Comparison of ENCODE assay signal across 1 cellular context in the genomic region with DNA sequence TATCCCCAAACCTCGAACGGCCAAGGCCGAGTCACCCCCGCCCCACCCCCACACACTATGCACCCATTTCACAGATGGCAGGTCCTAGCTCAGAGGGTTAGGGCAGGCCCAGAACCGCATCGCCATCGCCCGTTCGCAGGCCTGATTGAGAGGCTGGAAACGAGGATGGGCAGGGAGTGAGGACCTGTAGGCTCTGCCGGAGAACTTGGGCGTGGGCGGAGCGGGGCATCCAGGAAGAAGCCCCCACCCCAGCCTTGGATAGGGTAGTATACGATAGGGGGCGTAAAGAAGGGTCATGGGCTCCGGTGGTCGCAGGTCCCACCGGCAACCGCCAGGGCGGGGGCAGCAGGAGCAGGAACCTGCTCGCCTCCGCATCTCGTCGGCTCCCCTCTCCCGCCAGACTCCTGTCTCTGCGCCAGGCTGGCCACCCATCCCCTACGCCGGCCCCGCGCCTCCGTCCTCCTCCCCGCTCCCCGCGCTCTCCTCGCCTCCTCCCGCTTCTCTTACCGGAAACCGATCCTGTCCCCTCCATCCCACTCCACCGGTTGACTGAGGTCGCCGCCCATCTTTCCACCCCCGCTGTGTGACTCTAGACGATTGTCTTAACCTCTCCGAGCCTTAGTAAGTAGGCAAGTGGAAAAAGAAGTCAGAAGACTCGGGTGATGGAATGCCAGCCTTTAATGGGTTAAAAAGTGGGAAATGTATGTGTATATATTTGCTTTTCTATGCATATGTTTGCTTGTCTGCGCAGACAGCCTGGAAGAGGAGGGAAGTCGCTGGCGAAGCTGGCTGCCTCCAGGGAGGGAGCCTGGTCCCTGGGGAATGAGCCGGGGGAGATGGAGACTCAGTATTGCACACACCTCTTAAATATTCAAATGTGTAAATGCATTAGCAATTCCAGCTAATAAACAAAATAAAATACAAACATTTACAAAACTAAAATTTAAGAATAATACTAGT.
TF ChIP-seq lines count a peak whose summit lies in the region.

No MANE protein-coding gene starts in this region.

TF ChIP-seq in HEK293, 187 proteins besides CTCF, POLR2A, EP300 and RAD21 (continued from another document):
- no peak for TF ChIP-seq ZNF157 (tag by site-specific recombination; IDR thresholded peaks at IDR 0.05)
- TF ChIP-seq OVOL3 (tag by site-specific recombination; IDR thresholded peaks at IDR 0.05): no peak
- TF ChIP-seq ZNF654 (tag by site-specific recombination; IDR thresholded peaks at IDR 0.05; ENCODE audit: low read depth): no peak
- no peak for TF ChIP-seq ZNF792 (tag by site-specific recombination; IDR thresholded peaks at IDR 0.05)
- TF ChIP-seq, protein P1, sequence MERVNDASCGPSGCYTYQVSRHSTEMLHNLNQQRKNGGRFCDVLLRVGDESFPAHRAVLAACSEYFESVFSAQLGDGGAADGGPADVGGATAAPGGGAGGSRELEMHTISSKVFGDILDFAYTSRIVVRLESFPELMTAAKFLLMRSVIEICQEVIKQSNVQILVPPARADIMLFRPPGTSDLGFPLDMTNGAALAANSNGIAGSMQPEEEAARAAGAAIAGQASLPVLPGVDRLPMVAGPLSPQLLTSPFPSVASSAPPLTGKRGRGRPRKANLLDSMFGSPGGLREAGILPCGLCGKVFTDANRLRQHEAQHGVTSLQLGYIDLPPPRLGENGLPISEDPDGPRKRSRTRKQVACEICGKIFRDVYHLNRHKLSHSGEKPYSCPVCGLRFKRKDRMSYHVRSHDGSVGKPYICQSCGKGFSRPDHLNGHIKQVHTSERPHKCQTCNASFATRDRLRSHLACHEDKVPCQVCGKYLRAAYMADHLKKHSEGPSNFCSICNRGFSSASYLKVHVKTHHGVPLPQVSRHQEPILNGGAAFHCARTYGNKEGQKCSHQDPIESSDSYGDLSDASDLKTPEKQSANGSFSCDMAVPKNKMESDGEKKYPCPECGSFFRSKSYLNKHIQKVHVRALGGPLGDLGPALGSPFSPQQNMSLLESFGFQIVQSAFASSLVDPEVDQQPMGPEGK (tag by site-specific recombination; IDR thresholded peaks at IDR 0.05): 0 out of 2 replicates have a peak, but pooled peaks have one; percentile 37
- no peak for TF ChIP-seq ZNF664 (tag by site-specific recombination; IDR thresholded peaks at IDR 0.05)
- TF ChIP-seq, protein P2, sequence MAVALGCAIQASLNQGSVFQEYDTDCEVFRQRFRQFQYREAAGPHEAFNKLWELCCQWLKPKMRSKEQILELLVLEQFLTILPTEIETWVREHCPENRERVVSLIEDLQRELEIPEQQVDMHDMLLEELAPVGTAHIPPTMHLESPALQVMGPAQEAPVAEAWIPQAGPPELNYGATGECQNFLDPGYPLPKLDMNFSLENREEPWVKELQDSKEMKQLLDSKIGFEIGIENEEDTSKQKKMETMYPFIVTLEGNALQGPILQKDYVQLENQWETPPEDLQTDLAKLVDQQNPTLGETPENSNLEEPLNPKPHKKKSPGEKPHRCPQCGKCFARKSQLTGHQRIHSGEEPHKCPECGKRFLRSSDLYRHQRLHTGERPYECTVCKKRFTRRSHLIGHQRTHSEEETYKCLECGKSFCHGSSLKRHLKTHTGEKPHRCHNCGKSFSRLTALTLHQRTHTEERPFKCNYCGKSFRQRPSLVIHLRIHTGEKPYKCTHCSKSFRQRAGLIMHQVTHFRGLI (tag by site-specific recombination; IDR thresholded peaks at IDR 0.05): no peak
- TF ChIP-seq ZNF76 (tag by site-specific recombination; IDR thresholded peaks at IDR 0.05; ENCODE audit: borderline replicate concordance, low read depth): no peak
- no peak for TF ChIP-seq ZNF610 (tag by site-specific recombination; IDR thresholded peaks at IDR 0.05; ENCODE audit: borderline replicate concordance)
- TF ChIP-seq ZNF184 (tag by site-specific recombination; IDR thresholded peaks at IDR 0.05): no peak
- TF ChIP-seq, protein P3, sequence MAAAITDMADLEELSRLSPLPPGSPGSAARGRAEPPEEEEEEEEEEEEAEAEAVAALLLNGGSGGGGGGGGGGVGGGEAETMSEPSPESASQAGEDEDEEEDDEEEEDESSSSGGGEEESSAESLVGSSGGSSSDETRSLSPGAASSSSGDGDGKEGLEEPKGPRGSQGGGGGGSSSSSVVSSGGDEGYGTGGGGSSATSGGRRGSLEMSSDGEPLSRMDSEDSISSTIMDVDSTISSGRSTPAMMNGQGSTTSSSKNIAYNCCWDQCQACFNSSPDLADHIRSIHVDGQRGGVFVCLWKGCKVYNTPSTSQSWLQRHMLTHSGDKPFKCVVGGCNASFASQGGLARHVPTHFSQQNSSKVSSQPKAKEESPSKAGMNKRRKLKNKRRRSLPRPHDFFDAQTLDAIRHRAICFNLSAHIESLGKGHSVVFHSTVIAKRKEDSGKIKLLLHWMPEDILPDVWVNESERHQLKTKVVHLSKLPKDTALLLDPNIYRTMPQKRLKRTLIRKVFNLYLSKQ (tag by site-specific recombination; IDR thresholded peaks at IDR 0.05; ENCODE audit: borderline replicate concordance): no peak
- TF ChIP-seq SCRT2 (tag by site-specific recombination; IDR thresholded peaks at IDR 0.05): 0 out of 2 replicates have a peak, but pooled peaks have one; percentile 24
- TF ChIP-seq, protein P4, sequence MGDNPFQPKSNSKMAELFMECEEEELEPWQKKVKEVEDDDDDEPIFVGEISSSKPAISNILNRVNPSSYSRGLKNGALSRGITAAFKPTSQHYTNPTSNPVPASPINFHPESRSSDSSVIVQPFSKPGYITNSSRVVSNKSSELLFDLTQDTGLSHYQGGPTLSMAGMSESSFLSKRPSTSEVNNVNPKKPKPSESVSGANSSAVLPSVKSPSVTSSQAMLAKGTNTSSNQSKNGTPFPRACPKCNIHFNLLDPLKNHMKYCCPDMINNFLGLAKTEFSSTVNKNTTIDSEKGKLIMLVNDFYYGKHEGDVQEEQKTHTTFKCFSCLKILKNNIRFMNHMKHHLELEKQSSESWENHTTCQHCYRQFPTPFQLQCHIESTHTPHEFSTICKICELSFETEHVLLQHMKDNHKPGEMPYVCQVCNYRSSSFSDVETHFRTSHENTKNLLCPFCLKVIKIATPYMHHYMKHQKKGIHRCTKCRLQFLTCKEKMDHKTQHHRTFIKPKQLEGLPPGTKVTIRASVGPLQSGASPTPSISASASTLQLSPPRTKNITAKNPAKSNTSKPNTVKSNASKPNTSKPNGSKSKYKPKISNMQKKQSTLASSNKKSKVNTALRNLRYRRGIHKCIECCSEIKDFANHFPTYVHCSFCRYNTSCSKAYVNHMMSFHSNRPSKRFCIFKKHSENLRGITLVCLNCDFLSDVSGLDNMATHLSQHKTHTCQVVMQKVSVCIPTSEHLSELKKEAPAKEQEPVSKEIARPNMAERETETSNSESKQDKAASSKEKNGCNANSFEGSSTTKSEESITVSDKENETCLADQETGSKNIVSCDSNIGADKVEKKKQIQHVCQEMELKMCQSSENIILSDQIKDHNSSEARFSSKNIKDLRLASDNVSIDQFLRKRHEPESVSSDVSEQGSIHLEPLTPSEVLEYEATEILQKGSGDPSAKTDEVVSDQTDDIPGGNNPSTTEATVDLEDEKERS (tag by site-specific recombination; IDR thresholded peaks at IDR 0.05): no peak
- TF ChIP-seq ZNF366 (tag by site-specific recombination; conservative IDR thresholded peaks at IDR 0.05): 0 out of 2 replicates have a peak, but pooled peaks have one; percentile 12
- no peak for TF ChIP-seq ZNF274 (IDR thresholded peaks at IDR 0.05; ENCODE audit: low read length)
- no peak for TF ChIP-seq ZNF274 (tag by site-specific recombination; IDR thresholded peaks at IDR 0.05; ENCODE audit: borderline replicate concordance)
- TF ChIP-seq ZNF175 (tag by site-specific recombination; IDR thresholded peaks at IDR 0.05): no peak
- TF ChIP-seq BCL11B (tag by site-specific recombination; IDR thresholded peaks at IDR 0.05; ENCODE audit: low read depth): no peak
- no peak for TF ChIP-seq ZNF324 (tag by site-specific recombination; IDR thresholded peaks at IDR 0.05)
